In genomic region chr13:114059428-114059827, GRCh38 we compare ENCODE assay signal across 24 cellular contexts.
DNase-seq lines count a peak whose midpoint lies in the region; ATAC-seq, FAIRE-seq and TF ChIP-seq lines count a peak whose summit lies in the region.
"Had no signal": no experiment of that assay in that cellular context is flagged by ENCODE, and none has a peak within 500 bp of the region (broad histone marks: within the 10 kb centered on the region; RNA-seq: fewer than 3 reads in every experiment).

No MANE protein-coding gene starts in this region.

- peaks cover 15% of the 10 kb centered on the region for H3K79me1 ChIP-seq in H1 (ENCODE audit: low read depth, low read length)

- POLR2A ChIA-PET in RWPE1 (lab: Yijun Ruan, JAX; ENCODE audit: low non-redundant PET) (no interaction called here), H1 (lab: Charles Lee; ENCODE audit: partially characterized antibody) (interaction anchor here (1.2 kb wide), 1 partner anchor 9 kb away, joined by 3 read pairs; no protein-coding TSS in a partner anchor)

- H3K9me3 ChIP-seq in H1 (ENCODE audit: insufficient read depth in 2 of 2, low read depth in 1 of 2, low read length in 1 of 2) (no peaks in the 10 kb centered on the region; a peak in 1 of 4 replicates), sigmoid colon (no peaks in the 10 kb centered on the region)

- TF ChIP-seq CTCF in RWPE1 (conservative IDR thresholded peaks at IDR 0.05; ENCODE audit: low read depth) (no peak), H1 (IDR thresholded peaks at IDR 0.05; ENCODE audit: control extremely low read depth in 1 of 3, insufficient read depth in 1 of 3, low read depth in 1 of 3, low read length in 3 of 3) (no peak), sigmoid colon (IDR thresholded peaks at IDR 0.05) (no peak)

- H3K18ac ChIP-seq in H1 (ENCODE audit: extremely low read depth, low read length) = no peak overlapping the region

- peak overlapping the region; percentile 71 for H4K8ac ChIP-seq in H1 (ENCODE audit: extremely low read depth, insufficient read depth, low read length)

- TF ChIP-seq RAD21 in H1 (IDR thresholded peaks at IDR 0.05 in 1 of 2, conservative IDR thresholded peaks at IDR 0.05 in 1 of 2; ENCODE audit: low read depth in 2 of 2, low read length in 2 of 2) = no peak

- H3K4me3 ChIP-seq in H1 (ENCODE audit: extremely low read depth in 1 of 4, insufficient read depth in 2 of 4, low read depth in 3 of 4, low read length in 4 of 4) (no peak overlapping the region), sigmoid colon (no peak overlapping the region)

- H2BK15ac ChIP-seq in H1 (ENCODE audit: low read length) = no peak overlapping the region

- H2AK5ac ChIP-seq in H1 (ENCODE audit: low read depth, low read length) = no peak overlapping the region

- H3K27me3 ChIP-seq in H1 (replicated peaks in 1 of 4; ENCODE audit: control insufficient read depth in 3 of 4, extremely low read depth in 1 of 4, insufficient read depth in 3 of 4, low read length in 3 of 4) (no peaks in the 10 kb centered on the region), sigmoid colon (no peaks in the 10 kb centered on the region)
- H3K27me3 ChIP-seq: brain microvascular endothelial cell had no signal

- H3K36me3 ChIP-seq in H1 (ENCODE audit: control insufficient read depth in 2 of 4, insufficient read depth in 4 of 4, low read length in 3 of 4) = no peaks in the 10 kb centered on the region; a peak in 1 of 8 replicates
- H3K36me3 ChIP-seq in sigmoid colon = no peaks in the 10 kb centered on the region

- no peak overlapping the region for H4K5ac ChIP-seq in H1 (ENCODE audit: insufficient read length, low read depth, low read length)

- H3K27ac Mint-ChIP-seq in activated naive CD4-positive, alpha-beta T cell treated with anti-CD3 and anti-CD28 coated beads, Interleukin-2, amount 50 U/mL, for 24 hours = peak overlapping the region; percentile 35
- no peak overlapping the region for H3K27ac Mint-ChIP-seq in activated naive CD4-positive, alpha-beta T cell treated with anti-CD3 and anti-CD28 coated beads, Interleukin-2, amount 10 ng/mL, durations not matched to agents 7 days and 5 days
- H3K27ac Mint-ChIP-seq: activated CD4-positive, alpha-beta T cell treated with anti-CD3 and anti-CD28 coated beads, Interleukin-2, amount 10 ng/mL, durations not matched to agents 24 days and 14 days; activated naive CD8-positive, alpha-beta T cell treated with anti-CD3 and anti-CD28 coated beads, Interleukin-2, amount 10 ng/mL, durations not matched to agents 7 days and 5 days had no signal

- H3K9ac ChIP-seq in H1 (replicated peaks in 1 of 4; ENCODE audit: extremely low read depth in 1 of 4, low read depth in 3 of 4, low read length in 3 of 4) = no peak overlapping the region

- H3K4ac ChIP-seq in H1 (replicated peaks; ENCODE audit: insufficient read length, low read depth, low read length) = no peak overlapping the region

- TF ChIP-seq EP300 in H1 (IDR thresholded peaks at IDR 0.05; ENCODE audit: borderline replicate concordance in 1 of 2, low read depth in 2 of 2, low read length in 2 of 2) (no peak), sigmoid colon (IDR thresholded peaks at IDR 0.05) (no peak)

- no peaks in the 10 kb centered on the region for H3K23me2 ChIP-seq in H1 (ENCODE audit: low read depth, low read length)

- H3K9me3 Mint-ChIP-seq in activated naive CD4-positive, alpha-beta T cell treated with anti-CD3 and anti-CD28 coated beads, Interleukin-2, amount 50 U/mL, for 24 hours = no peaks in the 10 kb centered on the region
- H3K9me3 Mint-ChIP-seq in activated naive CD4-positive, alpha-beta T cell treated with anti-CD3 and anti-CD28 coated beads, Interleukin-2, amount 10 ng/mL, durations not matched to agents 7 days and 5 days = no peaks in the 10 kb centered on the region
- H3K9me3 Mint-ChIP-seq: activated CD4-positive, alpha-beta T cell treated with anti-CD3 and anti-CD28 coated beads, Interleukin-2, amount 10 ng/mL, durations not matched to agents 24 days and 14 days; activated naive CD8-positive, alpha-beta T cell treated with anti-CD3 and anti-CD28 coated beads, Interleukin-2, amount 10 ng/mL, durations not matched to agents 7 days and 5 days had no signal

- TF ChIP-seq POLR2A in H1 (IDR thresholded peaks at IDR 0.05; ENCODE audit: control extremely low read depth in 1 of 2, low read depth in 2 of 2, low read length in 2 of 2) (no peak), sigmoid colon (IDR thresholded peaks at IDR 0.05) (no peak)

- no peaks in the 10 kb centered on the region for H3K27me3 Mint-ChIP-seq in activated naive CD4-positive, alpha-beta T cell treated with anti-CD3 and anti-CD28 coated beads, Interleukin-2, amount 50 U/mL, for 24 hours
- no peaks in the 10 kb centered on the region for H3K27me3 Mint-ChIP-seq in activated naive CD4-positive, alpha-beta T cell treated with anti-CD3 and anti-CD28 coated beads, Interleukin-2, amount 10 ng/mL, durations not matched to agents 7 days and 5 days
- H3K27me3 Mint-ChIP-seq: activated CD4-positive, alpha-beta T cell treated with anti-CD3 and anti-CD28 coated beads, Interleukin-2, amount 10 ng/mL, durations not matched to agents 24 days and 14 days; activated naive CD8-positive, alpha-beta T cell treated with anti-CD3 and anti-CD28 coated beads, Interleukin-2, amount 10 ng/mL, durations not matched to agents 7 days and 5 days had no signal

- no peak overlapping the region for H3K4me2 ChIP-seq in H1 (ENCODE audit: insufficient read depth in 1 of 2, low read depth in 2 of 2, low read length in 2 of 2)

- H3K56ac ChIP-seq in H1 (replicated peaks; ENCODE audit: insufficient read length, low read depth, low read length) = no peak overlapping the region

- H3K79me2 ChIP-seq in H1 (ENCODE audit: control insufficient read depth in 1 of 2, insufficient read depth in 2 of 2, low read length in 2 of 2) = peaks cover 0 to 3% of the 10 kb centered on the region in 2 experiments; a peak in 1 of 4 replicates

- H4K91ac ChIP-seq in H1 (replicated peaks; ENCODE audit: insufficient read length, low read length) = no peak overlapping the region

- DNase-seq in activated naive CD4-positive, alpha-beta T cell treated with anti-CD3 and anti-CD28 coated beads, Interleukin-2, amount 10 ng/mL, durations not matched to agents 7 days and 5 days = no peak
- DNase-seq in RWPE1 (ENCODE audit: low spot score) (no peak), H1 (ENCODE audit: low read depth in 1 of 2, low spot score in 2 of 2) (no peak), sigmoid colon (no peak), COLO668 (lab: John Stamatoyannopoulos, UW; ENCODE audit: unreplicated experiment) (no peak)
- no peak for DNase-seq in stimulated activated CD4-positive, alpha-beta T cell treated with anti-CD3 and anti-CD28 coated beads, Interleukin-2, amount 100 ng/mL, for 24 hours
- DNase-seq: activated CD4-positive, alpha-beta T cell treated with anti-CD3 and anti-CD28 coated beads, Interleukin-2, amount 10 ng/mL, durations not matched to agents 24 days and 14 days; activated naive CD8-positive, alpha-beta T cell treated with anti-CD3 and anti-CD28 coated beads, Interleukin-2, amount 10 ng/mL, durations not matched to agents 7 days and 5 days; brain microvascular endothelial cell; C1 segment of cervical spinal cord; cortex of kidney; DMS153; glutamatergic neuron; NCI-H146; NCI-H2171; NCI-H69; OCI-M1; SHP77 treated with DMSO at 0.1 percent for 48 hours; T-helper 1 cell had no signal

- no peak overlapping the region for H2BK20ac ChIP-seq in H1 (ENCODE audit: low read length)

- no peak for FAIRE-seq in H1 (lab: Jason Lieb, UNC)
- FAIRE-seq: endometrium, G401.6 had no signal

- no peak overlapping the region for H3K23ac ChIP-seq in H1 (ENCODE audit: insufficient read length)

- intact Hi-C loops in sigmoid colon (cut with DNase I) = no loop called here

- ATAC-seq in HG02981 (IDR thresholded peaks at IDR 0.05; ENCODE audit: unreplicated experiment) = no peak
- ATAC-seq: left lobe of liver had no signal

- H3K4me1 ChIP-seq in H1 (replicated peaks in 1 of 4; ENCODE audit: control insufficient read depth in 3 of 4, insufficient read depth in 4 of 4, low read length in 3 of 4) (peaks cover 2 to 10% (median 3%) of the 10 kb centered on the region in 4 experiments; a peak in 6 of 7 replicates), sigmoid colon (peaks cover 0 to 68% (median 46%) of the 10 kb centered on the region in 4 donors)

- H3K36me3 Mint-ChIP-seq in activated naive CD4-positive, alpha-beta T cell treated with anti-CD3 and anti-CD28 coated beads, Interleukin-2, amount 50 U/mL, for 24 hours = peaks cover 4% of the 10 kb centered on the region
- H3K36me3 Mint-ChIP-seq in activated naive CD4-positive, alpha-beta T cell treated with anti-CD3 and anti-CD28 coated beads, Interleukin-2, amount 10 ng/mL, durations not matched to agents 7 days and 5 days = peaks cover 69% of the 10 kb centered on the region
- H3K36me3 Mint-ChIP-seq: activated naive CD8-positive, alpha-beta T cell treated with anti-CD3 and anti-CD28 coated beads, Interleukin-2, amount 10 ng/mL, durations not matched to agents 7 days and 5 days had no signal

- peaks cover 0 to 9% of the 10 kb centered on the region in 2 experiments for H4K20me1 ChIP-seq in H1 (replicated peaks in 1 of 2; ENCODE audit: control insufficient read depth in 1 of 2, insufficient read depth in 2 of 2, low read length in 2 of 2)

- H3K27ac ChIP-seq in RWPE1 (peak overlapping the region; percentile 100), H1 (ENCODE audit: low read depth, low read length) (no peak overlapping the region), sigmoid colon (peak overlapping the region in 3 of 4 donors; percentile 38 to 66 (median 47))
- H3K27ac ChIP-seq: brain microvascular endothelial cell had no signal

- peak overlapping the region; percentile 80; the same call in 1 of the 2 replicates for H2BK12ac ChIP-seq in H1 (ENCODE audit: low read depth, low read length)

- 92% methylated on average over 13 of the region's 16 CpGs; no CpG with 5 or more reads in 1 of the 2 experiments for WGBS in H1 (ENCODE audit: extremely low coverage in 1 of 2, insufficient coverage in 1 of 2, insufficient read length in 1 of 2, insufficient replicate concordance in 2 of 2, low coverage in 1 of 2, low lambda C conversion rate in 2 of 2, missing lambda C conversion rate in 1 of 2), 2 experiments
- 94 to 96% methylated on average over 16 of the region's 16 CpGs for WGBS in sigmoid colon, 2 donors

- no peak overlapping the region for H3K4me3 Mint-ChIP-seq in activated naive CD4-positive, alpha-beta T cell treated with anti-CD3 and anti-CD28 coated beads, Interleukin-2, amount 50 U/mL, for 24 hours
- no peak overlapping the region for H3K4me3 Mint-ChIP-seq in activated naive CD4-positive, alpha-beta T cell treated with anti-CD3 and anti-CD28 coated beads, Interleukin-2, amount 10 ng/mL, durations not matched to agents 7 days and 5 days
- H3K4me3 Mint-ChIP-seq: activated CD4-positive, alpha-beta T cell treated with anti-CD3 and anti-CD28 coated beads, Interleukin-2, amount 10 ng/mL, durations not matched to agents 24 days and 14 days; activated naive CD8-positive, alpha-beta T cell treated with anti-CD3 and anti-CD28 coated beads, Interleukin-2, amount 10 ng/mL, durations not matched to agents 7 days and 5 days had no signal

- no peak overlapping the region for H2BK120ac ChIP-seq in H1 (replicated peaks; ENCODE audit: low read depth, low read length)

- no peak overlapping the region for H3K14ac ChIP-seq in H1 (ENCODE audit: insufficient read length)

- CTCF ChIA-PET in activated naive CD4-positive, alpha-beta T cell treated with anti-CD3 and anti-CD28 coated beads, Interleukin-2, amount 10 ng/mL, durations not matched to agents 7 days and 5 days (lab: Charles Lee) = no interaction called here
- CTCF ChIA-PET in RWPE1 (lab: Yijun Ruan, JAX) (no interaction called here), H1 (lab: Charles Lee; ENCODE audit: partially characterized antibody) (no interaction called here)

- H3K4me1 Mint-ChIP-seq in activated naive CD4-positive, alpha-beta T cell treated with anti-CD3 and anti-CD28 coated beads, Interleukin-2, amount 50 U/mL, for 24 hours = peaks cover 52% of the 10 kb centered on the region
- peaks cover 37% of the 10 kb centered on the region for H3K4me1 Mint-ChIP-seq in activated naive CD4-positive, alpha-beta T cell treated with anti-CD3 and anti-CD28 coated beads, Interleukin-2, amount 10 ng/mL, durations not matched to agents 7 days and 5 days

- no peak overlapping the region for H2AFZ ChIP-seq in H1 (ENCODE audit: low read length)

- no peak overlapping the region for H2BK5ac ChIP-seq in H1 (ENCODE audit: low read depth, low read length)
